18 cellular contexts compared by ENCODE assay signal in genomic region chr2:177326591-177326990, GRCh38.
DNase-seq lines count a peak whose midpoint lies in the region; ATAC-seq, FAIRE-seq and TF ChIP-seq lines count a peak whose summit lies in the region.
"Had no signal": no experiment of that assay in that cellular context is flagged by ENCODE, and none has a peak within 500 bp of the region (broad histone marks: within the 10 kb centered on the region; RNA-seq: fewer than 3 reads in every experiment).

No MANE protein-coding gene starts in this region.

- peak; percentile 41 for FAIRE-seq in keratinocyte (lab: Jason Lieb, UNC)
- FAIRE-seq: G401.6, GM12892, H1 had no signal

- H3K27me3 ChIP-seq in BLaER1 treated with 17β-estradiol and CSF1 and Interleukin-3, amounts not matched to agents 10 nM and 100 nM, result no peaks in the 10 kb centered on the region
- no peaks in the 10 kb centered on the region for H3K27me3 ChIP-seq in Panc1 (ENCODE audit: control insufficient read depth, insufficient read depth, low read length)
- H3K27me3 ChIP-seq in keratinocyte (ENCODE audit: control insufficient read depth, extremely low read depth, insufficient read depth, low read length), result no peaks in the 10 kb centered on the region
- H3K27me3 ChIP-seq in MM.1S (replicated peaks; ENCODE audit: insufficient read depth, low read length), result no peaks in the 10 kb centered on the region
- H3K27me3 ChIP-seq: BLaER1 had no signal

- no peak overlapping the region for H3K9ac ChIP-seq in BLaER1 treated with 17β-estradiol and CSF1 and Interleukin-3, amounts not matched to agents 10 nM and 100 nM
- no peak overlapping the region for H3K9ac ChIP-seq in keratinocyte (ENCODE audit: control insufficient read depth, extremely low read depth, insufficient read depth, low read length)
- no peak overlapping the region for H3K9ac ChIP-seq in MM.1S (ENCODE audit: low read length)
- H3K9ac ChIP-seq: BLaER1 had no signal

- BruUV-seq in Panc1 (replicated peaks; lab: Mats Ljungman, UMichigan), result no TSS peak

- peaks cover 0 to 7% (median 0%) of the 10 kb centered on the region in 11 experiments; a peak in 1 of 22 replicates for H3K36me3 ChIP-seq in BLaER1 treated with 17β-estradiol and CSF1 and Interleukin-3, amounts not matched to agents 10 nM and 100 nM
- H3K36me3 ChIP-seq in Panc1 (ENCODE audit: control insufficient read depth, insufficient read depth, low read length) (no peaks in the 10 kb centered on the region), keratinocyte (ENCODE audit: control insufficient read depth in 2 of 2, extremely low read depth in 1 of 2, insufficient read depth in 2 of 2, low read length in 2 of 2) (no peaks in the 10 kb centered on the region), MM.1S (replicated peaks; ENCODE audit: insufficient read depth, low read length) (no peaks in the 10 kb centered on the region)
- H3K36me3 ChIP-seq: BLaER1, HAP-1 had no signal

- in situ Hi-C loops in Panc1 (cut with HindIII; ENCODE audit: low pct_unique_long_range_greater_than_20kb, low sequenced_read_pairs), result no loop called here

- H3K79me2 ChIP-seq in keratinocyte (ENCODE audit: control insufficient read depth, insufficient read depth, low read length), result no peaks in the 10 kb centered on the region
- no peaks in the 10 kb centered on the region for H3K79me2 ChIP-seq in MM.1S (ENCODE audit: low read length)

- dilution Hi-C loops in keratinocyte (cut with MboI; ENCODE audit: extremely low pct_ligation_motif_present, low sequenced_read_pairs), result no loop called here

- H3K4me2 ChIP-seq in BLaER1 treated with 17β-estradiol and CSF1 and Interleukin-3, amounts not matched to agents 10 nM and 100 nM, result peak overlapping the region in 6 of 11 experiments; percentile 14 to 78 (median 69); a peak in 10 of 22 replicates
- H3K4me2 ChIP-seq in keratinocyte (ENCODE audit: control insufficient read depth, extremely low read depth, insufficient read depth, low read depth, low read length), result no peak overlapping the region
- H3K4me2 ChIP-seq in MM.1S (ENCODE audit: low read depth, low read length), result no peak overlapping the region
- H3K4me2 ChIP-seq: BLaER1 had no signal

- TF ChIP-seq CTCF in Panc1 (IDR thresholded peaks at IDR 0.05) (0 out of 2 replicates have a peak, but pooled peaks have one; percentile 13), epithelial cell of esophagus (IDR thresholded peaks at IDR 0.05; ENCODE audit: insufficient read depth, low read depth, low read length, missing control alignments) (peak; percentile 24), keratinocyte (optimal IDR thresholded peaks at IDR 0.05 in 1 of 3, IDR thresholded peaks at IDR 0.05 in 1 of 3, conservative IDR thresholded peaks at IDR 0.05 in 1 of 3; ENCODE audit: extremely low read depth in 1 of 3, insufficient read depth in 2 of 3, low read length in 3 of 3) (peak; percentile 7 to 13 (median 8)), MM.1S (IDR thresholded peaks at IDR 0.05; ENCODE audit: low read length) (no peak)

- H3F3A ChIP-seq in MM.1S (ENCODE audit: insufficient read depth, low read length), result no peaks in the 10 kb centered on the region

- H3K4me1 ChIP-seq in BLaER1 treated with 17β-estradiol and CSF1 and Interleukin-3, amounts not matched to agents 10 nM and 100 nM, result peaks cover 0 to 85% (median 18%) of the 10 kb centered on the region in 10 experiments; a peak in 13 of 20 replicates
- H3K4me1 ChIP-seq in Panc1 (ENCODE audit: control insufficient read depth, insufficient read depth, low read length) (peaks cover 3% of the 10 kb centered on the region; the same call in 1 of the 2 replicates), keratinocyte (ENCODE audit: control insufficient read depth, extremely low read depth, insufficient read depth, low read length) (peaks cover 46% of the 10 kb centered on the region), MM.1S (ENCODE audit: low read length) (no peaks in the 10 kb centered on the region)
- H3K4me1 ChIP-seq: BLaER1, HAP-1 had no signal

- H4K20me1 ChIP-seq in BLaER1 treated with 17β-estradiol and CSF1 and Interleukin-3, amounts not matched to agents 10 nM and 100 nM, result no peaks in the 10 kb centered on the region
- H4K20me1 ChIP-seq in keratinocyte (ENCODE audit: control insufficient read depth, extremely low read depth, insufficient read depth, low read length), result no peaks in the 10 kb centered on the region
- H4K20me1 ChIP-seq in MM.1S (ENCODE audit: insufficient read depth, low read length), result no peaks in the 10 kb centered on the region
- H4K20me1 ChIP-seq: BLaER1 had no signal

- H2AFZ ChIP-seq in keratinocyte (ENCODE audit: control insufficient read depth, low read length), result no peak overlapping the region
- H2AFZ ChIP-seq in MM.1S (ENCODE audit: low read length), result no peak overlapping the region

- H3K9me1 ChIP-seq in keratinocyte (ENCODE audit: control insufficient read depth, extremely low read depth, insufficient read depth, low read length), result no peaks in the 10 kb centered on the region

- CTCF ChIA-PET in Panc1 (lab: Charles Lee), result no interaction called here

- ATAC-seq in Panc1 (no peak), HG03159 (IDR thresholded peaks at IDR 0.05; ENCODE audit: unreplicated experiment) (no peak)

- peaks cover 0 to 7% (median 0%) of the 10 kb centered on the region in 11 experiments; a peak in 1 of 22 replicates for H3K9me3 ChIP-seq in BLaER1 treated with 17β-estradiol and CSF1 and Interleukin-3, amounts not matched to agents 10 nM and 100 nM (replicated peaks in 1 of 11)
- no peaks in the 10 kb centered on the region for H3K9me3 ChIP-seq in Panc1 (ENCODE audit: control insufficient read depth, insufficient read depth, low read depth, low read length)
- no peaks in the 10 kb centered on the region for H3K9me3 ChIP-seq in keratinocyte (ENCODE audit: control insufficient read depth, low read depth, low read length)
- H3K9me3 ChIP-seq in MM.1S (replicated peaks; ENCODE audit: insufficient read depth, low read length), result no peaks in the 10 kb centered on the region
- H3K9me3 ChIP-seq: BLaER1, HAP-1 had no signal

- no peak overlapping the region for H3K4me3 ChIP-seq in BLaER1 treated with 17β-estradiol and CSF1 and Interleukin-3, amounts not matched to agents 10 nM and 100 nM
- H3K4me3 ChIP-seq in Panc1 (ENCODE audit: low read depth in 2 of 2, low read length in 2 of 2), result no peak overlapping the region
- H3K4me3 ChIP-seq in epithelial cell of esophagus (ENCODE audit: low read length), result no peak overlapping the region
- H3K4me3 ChIP-seq in keratinocyte (ENCODE audit: control insufficient read depth in 2 of 3, extremely low read depth in 1 of 3, insufficient read depth in 2 of 3, low read depth in 1 of 3, low read length in 3 of 3), result no peak overlapping the region
- H3K4me3 ChIP-seq in MM.1S (ENCODE audit: low read length), result no peak overlapping the region
- H3K4me3 ChIP-seq: BLaER1, HAP-1 had no signal

- POLR2A ChIA-PET in Panc1 (lab: Charles Lee), result interaction anchor here (0.6 kb wide), 1 partner anchor 124 kb away, joined by 3 read pairs; no protein-coding TSS in a partner anchor

- H3K9me2 ChIP-seq in MM.1S (replicated peaks; ENCODE audit: insufficient read depth, low read length), result no peaks in the 10 kb centered on the region

- intact Hi-C loops in Panc1 (cut with micrococcal nuclease; ENCODE audit: unreplicated experiment), result loop anchor here (2.0 kb wide), 1 partner anchor 52 kb away; no protein-coding TSS in a partner anchor

- DNase-seq in Panc1 (ENCODE audit: low read depth, low spot score), result no peak
- peak; percentile 82 for DNase-seq in epithelial cell of esophagus (ENCODE audit: low read depth)
- DNase-seq in keratinocyte (ENCODE audit: low read depth, low spot score), result no peak
- DNase-seq in medulla oblongata (ENCODE audit: extremely low spot score), result no peak
- no peak for DNase-seq in MM.1S
- no peak for DNase-seq in NCI-H2227 treated with DMSO at 0.1 percent for 48 hours (lab: John Stamatoyannopoulos, UW)
- DNase-seq: 8988T, AML-193, DMS79 treated with DMSO at 0.1 percent for 48 hours, EL had no signal

- peak overlapping the region in 3 of 11 experiments; percentile 4 to 35 (median 26); a peak in 1 of 22 replicates for H3K27ac ChIP-seq in BLaER1 treated with 17β-estradiol and CSF1 and Interleukin-3, amounts not matched to agents 10 nM and 100 nM
- no peak overlapping the region for H3K27ac ChIP-seq in Panc1 (ENCODE audit: low read length)
- H3K27ac ChIP-seq in keratinocyte (ENCODE audit: control insufficient read depth, insufficient read depth, low read length), result no peak overlapping the region
- no peak overlapping the region for H3K27ac ChIP-seq in MM.1S (ENCODE audit: low read length)
- H3K27ac ChIP-seq: BLaER1, HL-60 had no signal

Comparison
In these comparisons a context has a peak if more than half of its experiments do, and no peak if none do; other contexts are left out.
1. H3K4me2 ChIP-seq: peak in BLaER1 treated with 17β-estradiol and CSF1 and Interleukin-3, amounts not matched to agents 10 nM and 100 nM (6 of 11); none in keratinocyte (single experiment) and MM.1S (single experiment).